Comparison of ENCODE assay signal across 26 cellular contexts in genomic region chr6:109021870-109022269, GRCh38.
DNase-seq lines count a peak whose midpoint lies in the region; ATAC-seq, FAIRE-seq and TF ChIP-seq lines count a peak whose summit lies in the region.
"Had no signal": no experiment of that assay in that cellular context is flagged by ENCODE, and none has a peak within 500 bp of the region (broad histone marks: within the 10 kb centered on the region; RNA-seq: fewer than 3 reads in every experiment).

No MANE protein-coding gene starts in this region.

- TF ChIP-seq EP300 in K562 (IDR thresholded peaks at IDR 0.05; ENCODE audit: low read length): no peak

- BruUV-seq in K562 (replicated peaks; lab: Mats Ljungman, UMichigan): no TSS peak

- H3K27me3 ChIP-seq in CD4-positive, alpha-beta T cell (ENCODE audit: control insufficient read depth, insufficient read depth, low read length): no peaks in the 10 kb centered on the region
- no peaks in the 10 kb centered on the region for H3K27me3 ChIP-seq in K562 (ENCODE audit: control insufficient read depth in 2 of 2, insufficient read depth in 2 of 2, low read length in 2 of 2)
- no peaks in the 10 kb centered on the region for H3K27me3 ChIP-seq in gastrocnemius medialis
- H3K27me3 ChIP-seq: BLaER1 treated with 17β-estradiol and CSF1 and Interleukin-3, amounts not matched to agents 10 nM and 100 nM had no signal

- TF ChIP-seq CTCF in CD4-positive, alpha-beta T cell (IDR thresholded peaks at IDR 0.05): no peak
- TF ChIP-seq CTCF in HEK293 (tag by site-specific recombination; IDR thresholded peaks at IDR 0.05) (no peak), K562 (IDR thresholded peaks at IDR 0.05 in 2 of 3, conservative IDR thresholded peaks at IDR 0.05 in 1 of 3; ENCODE audit: insufficient read depth in 2 of 3, low read depth in 1 of 3, low read length in 3 of 3) (no peak), gastrocnemius medialis (IDR thresholded peaks at IDR 0.05 in 4 of 5, conservative IDR thresholded peaks at IDR 0.05 in 1 of 5) (no peak)

- POLR2A ChIA-PET in CD4-positive, alpha-beta T cell (lab: Charles Lee): interaction anchor here (0.6 to 1.8 kb wide), 2 partner anchors 12 to 16 kb away, joined by 4 to 7 read pairs; no protein-coding TSS in a partner anchor
- POLR2A ChIA-PET in HEK293 (lab: Yijun Ruan, JAX) (interaction anchor here (1.6 kb wide), 1 partner anchor 12 kb away, joined by 8 read pairs; no protein-coding TSS in a partner anchor), K562 (lab: Yijun Ruan, JAX) (interaction anchor here (1.0 kb wide), 1 partner anchor 38 kb away, joined by 3 read pairs; no protein-coding TSS in a partner anchor)

- H3K9me3 ChIP-seq in CD4-positive, alpha-beta T cell (ENCODE audit: control insufficient read depth, low read length): no peaks in the 10 kb centered on the region
- H3K9me3 ChIP-seq in HEK293 (ENCODE audit: control insufficient read depth, insufficient read depth, low read depth, low read length) (no peaks in the 10 kb centered on the region), K562 (replicated peaks; ENCODE audit: control insufficient read depth, insufficient read depth, low read depth, low read length) (no peaks in the 10 kb centered on the region), gastrocnemius medialis (no peaks in the 10 kb centered on the region)
- H3K9me3 ChIP-seq: A549 had no signal

- peak overlapping the region; percentile 84 for H3K27ac Mint-ChIP-seq in CD4-positive, alpha-beta T cell
- H3K27ac Mint-ChIP-seq: B cell had no signal

- no peak for DNase-seq in CD4-positive, alpha-beta T cell
- DNase-seq in K562 (ENCODE audit: extremely low read depth in 1 of 4, low spot score in 3 of 4) (no peak), gastrocnemius medialis (no peak), NCI-H2196 (lab: John Stamatoyannopoulos, UW; ENCODE audit: unreplicated experiment) (no peak), hippocampal formation (lab: John Stamatoyannopoulos, UW) (no peak)
- no peak for DNase-seq in stimulated activated CD4-positive, alpha-beta T cell treated with anti-CD3 and anti-CD28 coated beads, Interleukin-1b, Interleukin-23, amount 100 ng/mL, for 48 hours
- DNase-seq: AML-193; CD4-positive, alpha-beta memory T cell; CD8-positive, alpha-beta memory T cell; COR-L47; DMS 273 treated with DMSO at 0.1 percent for 48 hours; DMS153; DMS53; DMS79; DND-41; EL; GDM1 had no signal

- no peak overlapping the region for H3K27ac ChIP-seq in CD4-positive, alpha-beta T cell (ENCODE audit: low read depth, low read length)
- H3K27ac ChIP-seq in HEK293 (ENCODE audit: extremely low read depth, low read depth, low read length): no peak overlapping the region
- H3K27ac ChIP-seq in K562 (ENCODE audit: extremely low read depth, low read depth, low read length): no peak overlapping the region
- peak overlapping the region; percentile 3 to 96 (median 47) for H3K27ac ChIP-seq in gastrocnemius medialis
- H3K27ac ChIP-seq: 22Rv1; A549; BLaER1 treated with 17β-estradiol and CSF1 and Interleukin-3, amounts not matched to agents 10 nM and 100 nM; C4-2B had no signal

- H3K27me3 Mint-ChIP-seq in CD4-positive, alpha-beta T cell: no peaks in the 10 kb centered on the region
- H3K27me3 Mint-ChIP-seq: B cell; CD4-positive, alpha-beta memory T cell; CD8-positive, alpha-beta memory T cell had no signal

- no peak overlapping the region for H3K9ac ChIP-seq in K562 (ENCODE audit: insufficient read depth in 1 of 2, low read depth in 2 of 2, low read length in 2 of 2)
- H3K9ac ChIP-seq: BLaER1 treated with 17β-estradiol and CSF1 and Interleukin-3, amounts not matched to agents 10 nM and 100 nM had no signal

- peaks cover 64% of the 10 kb centered on the region for H3K4me1 Mint-ChIP-seq in CD4-positive, alpha-beta T cell (ENCODE audit: low read depth)

- no peak overlapping the region for H3K4me2 ChIP-seq in K562 (ENCODE audit: insufficient read depth, low read length)
- H3K4me2 ChIP-seq: A549; BLaER1 treated with 17β-estradiol and CSF1 and Interleukin-3, amounts not matched to agents 10 nM and 100 nM had no signal

- H3K4me1 ChIP-seq in HEK293 (ENCODE audit: control insufficient read depth, insufficient read depth, low read length) (peaks cover 10% of the 10 kb centered on the region; the same call in 1 of the 2 replicates), K562 (replicated peaks in 1 of 2; ENCODE audit: control insufficient read depth in 2 of 2, insufficient read depth in 2 of 2, low read length in 2 of 2) (no peaks in the 10 kb centered on the region), gastrocnemius medialis (peaks cover 52 to 90% of the 10 kb centered on the region in 2 donors)
- H3K4me1 ChIP-seq: A549 had no signal

- in situ Hi-C loops in K562 (cut with MboI) (no loop called here), gastrocnemius medialis (cut with MboI; ENCODE audit: low sequenced_read_pairs in 4 of 4) (no loop called here)

- TF ChIP-seq POLR2A in K562 (conservative IDR thresholded peaks at IDR 0.05) (no peak), gastrocnemius medialis (IDR thresholded peaks at IDR 0.05) (no peak)

- TF ChIP-seq RAD21 in K562 (CRISPR knock-in tag; conservative IDR thresholded peaks at IDR 0.05 in 1 of 2, IDR thresholded peaks at IDR 0.05 in 1 of 2): no peak

- no peak overlapping the region for H2AFZ ChIP-seq in K562 (ENCODE audit: low read depth, low read length)

- no peaks in the 10 kb centered on the region for H3K36me3 Mint-ChIP-seq in CD4-positive, alpha-beta T cell (ENCODE audit: low read depth)
- H3K36me3 Mint-ChIP-seq: CD4-positive, alpha-beta memory T cell; CD8-positive, alpha-beta memory T cell had no signal

- no peaks in the 10 kb centered on the region for H4K20me1 ChIP-seq in K562 (replicated peaks; ENCODE audit: control insufficient read depth, insufficient read depth, low read length)
- H4K20me1 ChIP-seq: BLaER1 treated with 17β-estradiol and CSF1 and Interleukin-3, amounts not matched to agents 10 nM and 100 nM had no signal

- H3K4me3 Mint-ChIP-seq in CD4-positive, alpha-beta T cell: no peak overlapping the region
- H3K4me3 Mint-ChIP-seq: B cell; CD4-positive, alpha-beta memory T cell; CD8-positive, alpha-beta memory T cell had no signal

- H3K4me3 ChIP-seq in HEK293 (ENCODE audit: low read depth, low read length): no peak overlapping the region
- H3K4me3 ChIP-seq in K562: no peak overlapping the region
- H3K4me3 ChIP-seq in gastrocnemius medialis: no peak overlapping the region
- H3K4me3 ChIP-seq: A549; BLaER1 treated with 17β-estradiol and CSF1 and Interleukin-3, amounts not matched to agents 10 nM and 100 nM; GM12878 had no signal

- 35% methylated on average over 1 of the region's 1 CpG for WGBS in K562 (ENCODE audit: insufficient coverage, low coverage, missing lambda C conversion rate)

- FAIRE-seq in K562 (lab: Jason Lieb, UNC): no peak
- FAIRE-seq: A549, GM12878, GM12892, GM18507 had no signal

- H3K36me3 ChIP-seq in HEK293 (ENCODE audit: control insufficient read depth in 2 of 2, insufficient read depth in 1 of 2, low read length in 2 of 2): no peaks in the 10 kb centered on the region
- H3K36me3 ChIP-seq in K562 (ENCODE audit: control insufficient read depth, insufficient read depth, low read length): no peaks in the 10 kb centered on the region
- no peaks in the 10 kb centered on the region for H3K36me3 ChIP-seq in gastrocnemius medialis
- H3K36me3 ChIP-seq: BLaER1 treated with 17β-estradiol and CSF1 and Interleukin-3, amounts not matched to agents 10 nM and 100 nM had no signal

- no peaks in the 10 kb centered on the region for H3K9me3 Mint-ChIP-seq in CD4-positive, alpha-beta T cell
- H3K9me3 Mint-ChIP-seq: CD8-positive, alpha-beta memory T cell had no signal

- CTCF ChIA-PET in CD4-positive, alpha-beta T cell (lab: Charles Lee): interaction anchor here (0.7 to 1.3 kb wide), 2 partner anchors 14 to 483 kb away, joined by 3 read pairs; no protein-coding TSS in a partner anchor
- CTCF ChIA-PET in HEK293 (lab: Yijun Ruan, JAX) (interaction anchor here (0.6 to 0.8 kb wide), 4 partner anchors 10 to 57 kb away, joined by 3 to 6 read pairs (median 3); no protein-coding TSS in a partner anchor), K562 (lab: Yijun Ruan, JAX; ENCODE audit: low intra/inter-chr PET ratio) (no interaction called here)

- no peaks in the 10 kb centered on the region for H3K79me2 ChIP-seq in K562 (ENCODE audit: control insufficient read depth, insufficient read depth, low read length)

- ATAC-seq in CD4-positive, alpha-beta T cell (ENCODE audit: poor library complexity): no peak
- ATAC-seq in K562: no peak
- ATAC-seq in gastrocnemius medialis: no peak
- ATAC-seq: A549, GM12878 had no signal

- intact Hi-C loops in CD4-positive, alpha-beta T cell (cut with DNase I, micrococcal nuclease): loop anchor here in 1 of 2 experiments (5.0 kb wide), 1 partner anchor 35 kb away; no protein-coding TSS in a partner anchor
- intact Hi-C loops in K562 (cut with micrococcal nuclease) (no loop called here), gastrocnemius medialis (cut with DNase I; ENCODE audit: low total_unique reads) (no loop called here)

- no peaks in the 10 kb centered on the region for H3K9me1 ChIP-seq in K562 (ENCODE audit: control insufficient read depth, insufficient read depth, low read length)

TF ChIP-seq in HEK293, 187 proteins besides CTCF, POLR2A, EP300 and RAD21:
- TF ChIP-seq ZFP41 (tag by site-specific recombination; IDR thresholded peaks at IDR 0.05; ENCODE audit: borderline replicate concordance): no peak
- peak; percentile 72 for TF ChIP-seq ZNF664 (tag by site-specific recombination; IDR thresholded peaks at IDR 0.05)

TF ChIP-seq in K562, 482 proteins besides CTCF, POLR2A, EP300 and RAD21:
- TF ChIP-seq ZNF740 (CRISPR knock-in tag; IDR thresholded peaks at IDR 0.05) (no peak), ZNF740 (tag; IDR thresholded peaks at IDR 0.05) (no peak), ZKSCAN1 (IDR thresholded peaks at IDR 0.05; ENCODE audit: low read depth, low read length) (peak; percentile 81)
TF ChIP-seq in K562: peak in this region for 1.

Comparison
In these comparisons a context has a peak if more than half of its experiments do, and no peak if none do; other contexts are left out.
1. H3K27ac ChIP-seq: peak in gastrocnemius medialis (4 of 4); none in CD4-positive, alpha-beta T cell (single experiment), HEK293 (single experiment) and K562 (single experiment).